Comparison of ENCODE assay signal across 10 cellular contexts in the genomic region with DNA sequence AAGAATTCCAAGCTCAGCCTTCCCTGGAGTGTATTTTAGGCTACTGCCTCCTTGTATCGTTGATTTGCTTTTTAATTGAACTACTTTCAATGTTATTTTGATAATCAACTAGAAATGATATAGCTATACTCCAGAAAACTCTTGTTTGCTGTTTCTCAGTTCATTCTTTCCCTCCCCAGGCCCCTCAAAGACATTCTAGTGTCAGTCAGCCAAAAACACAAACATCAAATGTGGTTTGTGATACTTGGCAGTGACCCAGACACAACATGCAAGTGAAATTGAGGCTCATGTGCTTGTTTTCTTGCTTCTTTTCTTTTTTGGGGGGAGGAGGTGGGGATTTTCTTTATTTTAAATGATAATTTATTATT. TPM values are rescaled to one million over a fixed set of nuclear protein-coding genes. Genes with fewer than 3 reads are reported as not detected.
DNase-seq lines count a peak whose midpoint lies in the region; ATAC-seq and TF ChIP-seq lines count a peak whose summit lies in the region.
"Had no signal": no experiment of that assay in that cellular context is flagged by ENCODE, and none has a peak within 500 bp of the region (broad histone marks: within the 10 kb centered on the region; RNA-seq: fewer than 3 reads in every experiment).

No MANE protein-coding gene starts in this region.

- TF ChIP-seq CTCF in tibial artery (IDR thresholded peaks at IDR 0.05): no peak

- H3K36me3 ChIP-seq in tibial artery: no peaks in the 10 kb centered on the region
- H3K36me3 ChIP-seq: cardiac muscle cell had no signal

- H3K9me3 ChIP-seq in tibial artery: no peaks in the 10 kb centered on the region

- H3K36me3 Mint-ChIP-seq in activated naive CD8-positive, alpha-beta T cell treated with anti-CD3 and anti-CD28 coated beads, Interleukin-2, amount 50 U/mL, for 24 hours (ENCODE audit: low read depth): no peaks in the 10 kb centered on the region

- H3K4me3 Mint-ChIP-seq in activated naive CD8-positive, alpha-beta T cell treated with anti-CD3 and anti-CD28 coated beads, Interleukin-2, amount 50 U/mL, for 24 hours: no peak overlapping the region
- H3K4me3 Mint-ChIP-seq: activated CD8-positive, alpha-beta T cell treated with anti-CD3 and anti-CD28 coated beads for 36 hours had no signal

- peak; percentile 43 to 57 for DNase-seq in NCI-H446 (lab: John Stamatoyannopoulos, UW)
- no peak for DNase-seq in NCI-H446 treated with DMSO at 0.1 percent for 48 hours (lab: John Stamatoyannopoulos, UW)
- DNase-seq in caudate nucleus (lab: John Stamatoyannopoulos, UW): no peak
- DNase-seq in lung microvascular endothelial cell (ENCODE audit: low read depth in 2 of 2): peak; percentile 54 to 61
- no peak for DNase-seq in tibial artery
- no peak for DNase-seq in activated naive CD8-positive, alpha-beta T cell treated with anti-CD3 and anti-CD28 coated beads, Interleukin-2, amount 50 U/mL, for 24 hours
- no peak for DNase-seq in A172 (ENCODE audit: low spot score)
- DNase-seq: activated CD8-positive, alpha-beta T cell treated with anti-CD3 and anti-CD28 coated beads for 36 hours had no signal

- H3K27me3 Mint-ChIP-seq in activated naive CD8-positive, alpha-beta T cell treated with anti-CD3 and anti-CD28 coated beads, Interleukin-2, amount 50 U/mL, for 24 hours: peaks cover 21% of the 10 kb centered on the region

- no peak for ATAC-seq in GM18861 (IDR thresholded peaks at IDR 0.05; ENCODE audit: unreplicated experiment)
- no peak for ATAC-seq in activated naive CD8-positive, alpha-beta T cell treated with anti-CD3 and anti-CD28 coated beads, Interleukin-2, amount 50 U/mL, for 24 hours
- ATAC-seq: activated CD8-positive, alpha-beta T cell treated with anti-CD3 and anti-CD28 coated beads for 36 hours had no signal

- H3K27me3 ChIP-seq in tibial artery: no peaks in the 10 kb centered on the region
- H3K27me3 ChIP-seq: cardiac muscle cell had no signal

- no peak overlapping the region for H3K27ac Mint-ChIP-seq in activated naive CD8-positive, alpha-beta T cell treated with anti-CD3 and anti-CD28 coated beads, Interleukin-2, amount 50 U/mL, for 24 hours
- H3K27ac Mint-ChIP-seq: activated CD8-positive, alpha-beta T cell treated with anti-CD3 and anti-CD28 coated beads for 36 hours had no signal

- H3K4me1 ChIP-seq in tibial artery: peaks cover 0 to 95% (median 17%) of the 10 kb centered on the region in 4 donors

- peak overlapping the region; percentile 38 for H3K27ac ChIP-seq in caudate nucleus (ENCODE audit: low read depth, low read length)
- peak overlapping the region; percentile 64 to 66 for H3K27ac ChIP-seq in tibial artery
- H3K27ac ChIP-seq: cardiac muscle cell had no signal

- H3K9me3 Mint-ChIP-seq in activated naive CD8-positive, alpha-beta T cell treated with anti-CD3 and anti-CD28 coated beads, Interleukin-2, amount 50 U/mL, for 24 hours: no peaks in the 10 kb centered on the region
- H3K9me3 Mint-ChIP-seq: activated CD8-positive, alpha-beta T cell treated with anti-CD3 and anti-CD28 coated beads for 36 hours had no signal

- H3K4me1 Mint-ChIP-seq in activated naive CD8-positive, alpha-beta T cell treated with anti-CD3 and anti-CD28 coated beads, Interleukin-2, amount 50 U/mL, for 24 hours: peaks cover 4% of the 10 kb centered on the region

- intact Hi-C loops in tibial artery (cut with DNase I; ENCODE audit: low total_unique reads): no loop called here

- H3K4me3 ChIP-seq in tibial artery: peak overlapping the region; percentile 24 to 30
- H3K4me3 ChIP-seq: cardiac muscle cell had no signal

RNA-seq across cellular contexts. Expression of a gene that starts 7.6 kb away (rescaled TPM):
- 40.3 and 51.8 TPM in 2 replicates for total RNA-seq in lung microvascular endothelial cell
- 2.7 and 3.2 TPM in 2 replicates for total RNA-seq in A172 (2014; rRNA removed; shearing (Covaris generic))
- total RNA-seq: activated CD8-positive, alpha-beta T cell treated with anti-CD3 and anti-CD28 coated beads for 36 hours had no signal

Comparison
In these comparisons a context has a peak if more than half of its experiments do, and no peak if none do; other contexts are left out.
1. DNase-seq: peak in NCI-H446 (2 of 2) and lung microvascular endothelial cell (2 of 2); none in NCI-H446 treated with DMSO at 0.1 percent for 48 hours (single experiment), caudate nucleus (0 of 61), tibial artery (0 of 2), activated naive CD8-positive, alpha-beta T cell treated with anti-CD3 and anti-CD28 coated beads, Interleukin-2, amount 50 U/mL, for 24 hours (single experiment) and A172 (single experiment).